Comparison of ENCODE assay signal across 34 cellular contexts in the genomic region with DNA sequence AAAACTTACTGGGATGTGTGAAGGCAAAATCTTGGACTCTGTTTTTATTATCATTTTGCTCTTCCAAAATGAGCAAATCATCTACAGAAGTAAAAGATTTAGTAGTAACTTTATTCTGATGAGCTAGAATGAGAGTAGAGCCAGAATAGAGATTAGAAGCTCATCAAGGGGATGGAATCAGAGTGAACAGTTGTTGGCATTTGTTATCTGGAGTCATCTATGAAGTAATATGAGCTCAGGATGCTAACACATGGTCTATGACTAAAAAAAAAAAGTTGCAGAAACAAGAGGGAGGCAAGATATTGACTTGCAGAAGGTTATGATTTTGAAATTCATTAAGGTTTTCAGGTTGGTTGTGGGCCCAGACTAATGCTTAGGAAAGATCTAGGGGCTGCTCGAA.
"Had no signal": no experiment of that assay in that cellular context is flagged by ENCODE, and none has a peak within 500 bp of the region (broad histone marks: within the 10 kb centered on the region; RNA-seq: fewer than 3 reads in every experiment).

No MANE protein-coding gene starts in this region.

- ATAC-seq: naive thymus-derived CD4-positive, alpha-beta T cell; natural killer cell; psoas muscle; right cardiac atrium; right lobe of liver; stimulated activated memory B cell treated with anti-CD40 and anti-IgM and Interleukin-4, amounts not matched to agents 10 μg/mL and 1 μg/mL and 100 μg/mL, for 72 hours; stimulated activated naive CD8-positive, alpha-beta T cell treated with anti-CD3 and anti-CD28 coated beads, Interleukin-15, amount 100 ng/mL, for 72 hours; stimulated activated naive CD8-positive, alpha-beta T cell treated with anti-CD3 and anti-CD28 coated beads, Interleukin-15, Interleukin-2, amounts not matched to agents 100 U/mL and 50 U/mL, for 24 hours; upper lobe of right lung had no signal

- H3K27ac ChIP-seq: neutrophil, ovary, parathyroid adenoma, psoas muscle, right lobe of liver, sigmoid colon, skin epidermis, spleen, suprapubic skin, testis, tibial artery, transverse colon, upper lobe of right lung, uterus had no signal

- H3K4me3 ChIP-seq: ovary, psoas muscle, right lobe of liver, sigmoid colon, skin epidermis, smooth muscle cell, spleen, suprapubic skin, testis, tibial artery, transverse colon, upper lobe of right lung, uterus had no signal

- H3K27me3 Mint-ChIP-seq: naive thymus-derived CD4-positive, alpha-beta T cell; progenitor cell of endocrine pancreas; stimulated activated memory B cell treated with anti-CD40 and anti-IgM and Interleukin-4, amounts not matched to agents 10 μg/mL and 1 μg/mL and 100 μg/mL, for 72 hours; stimulated activated naive CD8-positive, alpha-beta T cell treated with anti-CD3 and anti-CD28 coated beads, Interleukin-15, amount 100 ng/mL, for 72 hours; type B pancreatic cell had no signal

- H3K4me3 Mint-ChIP-seq: naive thymus-derived CD4-positive, alpha-beta T cell; natural killer cell; nephron progenitor cell; neural crest cell; stimulated activated memory B cell treated with anti-CD40 and anti-IgM and Interleukin-4, amounts not matched to agents 10 μg/mL and 1 μg/mL and 100 μg/mL, for 72 hours; stimulated activated naive CD8-positive, alpha-beta T cell treated with anti-CD3 and anti-CD28 coated beads, Interleukin-15, amount 100 ng/mL, for 72 hours; type B pancreatic cell had no signal

- H3K9me3 ChIP-seq: neutrophil, ovary, psoas muscle, right lobe of liver, sigmoid colon, spleen, suprapubic skin, testis, tibial artery, transverse colon, upper lobe of right lung, uterus had no signal

- H3K36me3 ChIP-seq: neutrophil, ovary, right lobe of liver, sigmoid colon, spleen, suprapubic skin, tibial artery, transverse colon, upper lobe of right lung, uterus had no signal

- H3K4me1 ChIP-seq: parathyroid adenoma, psoas muscle, right lobe of liver, sigmoid colon, spleen, suprapubic skin, testis, tibial artery, transverse colon, upper lobe of right lung, uterus had no signal

- H3K9me3 Mint-ChIP-seq: nephron progenitor cell; stimulated activated naive CD8-positive, alpha-beta T cell treated with anti-CD3 and anti-CD28 coated beads, Interleukin-15, amount 100 ng/mL, for 72 hours; type B pancreatic cell had no signal

- DNase-seq: naive thymus-derived CD4-positive, alpha-beta T cell; natural killer cell; nephron progenitor cell; nucleus accumbens; ovary; posterior cingulate gyrus; psoas muscle; right cardiac atrium; right lobe of liver; sigmoid colon; spleen; stimulated activated CD4-positive, alpha-beta T cell treated with anti-CD3 and anti-CD28 coated beads, Interleukin-12 subunit alpha, Interleukin-12 subunit beta, amount 100 ng/mL, for 4 hours; stimulated activated CD4-positive, alpha-beta T cell treated with anti-CD3 and anti-CD28 coated beads, Interleukin-1b, Interleukin-23, amount 100 ng/mL, for 48 hours; stimulated activated CD4-positive, alpha-beta T cell treated with anti-CD3 and anti-CD28 coated beads, Interleukin-4, amount 100 ng/mL, for 1 hour; stimulated activated CD4-positive, alpha-beta T cell treated with anti-CD3 and anti-CD28 coated beads, Interleukin-4, amount 100 ng/mL, for 4 hours; stimulated activated CD8-positive, alpha-beta memory T cell treated with anti-CD3 and anti-CD28 coated beads, Interleukin-4, amount 100 ng/mL, for 48 hours; stimulated activated naive CD4-positive, alpha-beta T cell; stimulated activated naive CD8-positive, alpha-beta T cell treated with anti-CD3 and anti-CD28 coated beads, Interleukin-15, amount 100 ng/mL, for 72 hours; stimulated activated naive CD8-positive, alpha-beta T cell treated with anti-CD3 and anti-CD28 coated beads, Interleukin-15, Interleukin-2, amounts not matched to agents 100 U/mL and 50 U/mL, for 24 hours; substantia nigra; testis; tibial artery; transverse colon; upper lobe of right lung; uterus had no signal

- H3K27me3 ChIP-seq: neutrophil, ovary, right lobe of liver, sigmoid colon, spleen, suprapubic skin, testis, tibial artery, transverse colon, upper lobe of right lung, uterus had no signal

- H3K27ac Mint-ChIP-seq: naive thymus-derived CD4-positive, alpha-beta T cell; natural killer cell; nephron progenitor cell; progenitor cell of endocrine pancreas; stimulated activated memory B cell treated with anti-CD40 and anti-IgM and Interleukin-4, amounts not matched to agents 10 μg/mL and 1 μg/mL and 100 μg/mL, for 72 hours; stimulated activated naive CD8-positive, alpha-beta T cell treated with anti-CD3 and anti-CD28 coated beads, Interleukin-15, amount 100 ng/mL, for 72 hours; type B pancreatic cell had no signal

- H3K36me3 Mint-ChIP-seq: naive thymus-derived CD4-positive, alpha-beta T cell; stimulated activated memory B cell treated with anti-CD40 and anti-IgM and Interleukin-4, amounts not matched to agents 10 μg/mL and 1 μg/mL and 100 μg/mL, for 72 hours; type B pancreatic cell had no signal

- H3K4me1 Mint-ChIP-seq: naive thymus-derived CD4-positive, alpha-beta T cell; natural killer cell; nephron progenitor cell; neural crest cell; stimulated activated memory B cell treated with anti-CD40 and anti-IgM and Interleukin-4, amounts not matched to agents 10 μg/mL and 1 μg/mL and 100 μg/mL, for 72 hours; stimulated activated naive CD8-positive, alpha-beta T cell treated with anti-CD3 and anti-CD28 coated beads, Interleukin-15, amount 100 ng/mL, for 72 hours had no signal
